In the genomic region with DNA sequence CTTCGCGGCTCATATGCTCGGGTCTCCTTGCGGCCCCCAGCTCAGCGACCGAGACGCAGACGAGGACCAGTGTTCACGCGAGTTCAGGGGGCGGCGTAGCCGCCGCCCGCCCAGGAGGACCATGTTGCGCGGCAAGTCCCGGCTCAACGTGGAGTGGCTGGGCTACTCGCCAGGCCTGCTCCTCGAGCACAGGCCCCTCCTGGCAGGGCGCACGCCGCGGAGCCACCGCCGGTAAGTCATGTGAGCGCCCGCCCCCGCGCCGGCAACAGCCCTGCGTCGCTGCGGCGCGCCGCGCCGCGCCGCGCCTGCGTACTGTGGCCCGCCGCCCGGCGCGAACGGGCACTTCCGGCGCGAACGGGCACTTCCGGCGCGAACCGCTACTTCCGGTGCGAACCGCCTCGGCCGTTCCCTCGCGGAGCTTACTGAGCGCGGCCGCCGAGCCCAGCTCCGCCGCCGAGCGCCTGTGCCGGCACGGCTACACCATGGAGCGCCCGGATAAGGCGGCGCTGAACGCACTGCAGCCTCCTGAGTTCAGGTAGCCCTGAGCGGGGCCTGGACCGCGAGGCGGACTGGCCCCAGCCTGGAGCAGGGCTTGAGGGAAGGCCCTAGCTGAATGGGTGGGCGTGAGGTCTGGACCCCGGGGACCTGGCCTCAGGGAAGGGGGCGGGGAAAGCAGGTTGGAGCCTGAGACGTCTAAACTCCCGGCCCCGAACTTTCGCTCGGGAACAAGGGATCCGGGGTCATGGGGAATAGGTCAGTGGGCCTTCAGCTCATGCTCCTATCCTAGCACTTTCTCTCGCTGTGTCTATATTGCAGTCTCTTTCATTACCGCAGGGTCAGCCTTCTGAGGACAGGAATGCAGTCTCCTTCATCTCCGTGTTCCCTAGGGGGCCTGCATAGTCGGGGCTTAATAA, we compare ENCODE assay signal across 8 cellular contexts. TPM values are rescaled to one million over a fixed set of nuclear protein-coding genes. Genes with fewer than 3 reads are reported as not detected.
A peak's percentile ranks its signal among the peaks of the same experiment; 100 is the strongest.
DNase-seq lines count a peak whose midpoint lies in the region; ATAC-seq and TF ChIP-seq lines count a peak whose summit lies in the region.

A gene with protein sequence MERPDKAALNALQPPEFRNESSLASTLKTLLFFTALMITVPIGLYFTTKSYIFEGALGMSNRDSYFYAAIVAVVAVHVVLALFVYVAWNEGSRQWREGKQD (plus strand): TSS at position 380 of the 914 bp plus-strand sequence. CDS start 103 bp downstream, at position 483.

- H3K4me1 ChIP-seq in foreskin keratinocyte, result peaks cover 2% of the 10 kb centered on the region
- peaks cover 2 to 5% of the 10 kb centered on the region in 2 donors for H3K4me1 ChIP-seq in neuronal stem cell (ENCODE audit: control insufficient read depth in 2 of 2, insufficient read depth in 1 of 2, low read depth in 1 of 2, low read length in 2 of 2)
- H3K4me1 ChIP-seq in subcutaneous abdominal adipose tissue (ENCODE audit: control insufficient read depth in 5 of 5, insufficient read depth in 5 of 5, low read length in 5 of 5), result peaks cover 0 to 24% (median 18%) of the 10 kb centered on the region in 5 donors

- H3K4ac ChIP-seq in neuronal stem cell (ENCODE audit: low read length), result no peak within 1 kb of the TSS

- H3K27ac ChIP-seq in foreskin keratinocyte, result peak within 1 kb of the TSS; percentile 86
- peak within 1 kb of the TSS; percentile 81 for H3K27ac ChIP-seq in neuronal stem cell (replicated peaks; ENCODE audit: low read length)
- H3K27ac ChIP-seq in subcutaneous abdominal adipose tissue (ENCODE audit: low read depth, low read length), result peak within 1 kb of the TSS; percentile 96

- no peaks in the 10 kb centered on the region for H3K79me1 ChIP-seq in neuronal stem cell (ENCODE audit: low read depth, low read length)

- no peaks in the 10 kb centered on the region for H3K36me3 ChIP-seq in neuronal stem cell (replicated peaks in 1 of 2; ENCODE audit: control insufficient read depth in 2 of 2, insufficient read depth in 2 of 2, low read length in 2 of 2)
- H3K36me3 ChIP-seq in subcutaneous abdominal adipose tissue (ENCODE audit: control insufficient read depth in 5 of 5, insufficient read depth in 5 of 5, low read length in 5 of 5), result no peaks in the 10 kb centered on the region

- no CpG with 5 or more reads among the region's 97 CpGs for WGBS in neuronal stem cell (ENCODE audit: extremely low coverage in 2 of 2, insufficient read length in 2 of 2, insufficient replicate concordance in 1 of 2), 2 donors

- H4K91ac ChIP-seq in neuronal stem cell (ENCODE audit: low read depth, low read length, poor library complexity), result no peak within 1 kb of the TSS

- no peak within 1 kb of the TSS for H2BK12ac ChIP-seq in neuronal stem cell (ENCODE audit: low read length)

- H2BK5ac ChIP-seq in neuronal stem cell (ENCODE audit: low read length), result no peak within 1 kb of the TSS

- peak within 1 kb of the TSS; percentile 61 for H3K4me3 ChIP-seq in LNCaP clone FGC (ENCODE audit: low read depth, low read length)
- peak within 1 kb of the TSS; percentile 79 to 99 for H3K4me3 ChIP-seq in neuronal stem cell (ENCODE audit: low read length in 2 of 2)
- H3K4me3 ChIP-seq in subcutaneous abdominal adipose tissue (ENCODE audit: low read depth in 1 of 5, low read length in 5 of 5), result peak within 1 kb of the TSS; percentile 67 to 87 (median 77)

- no peak within 1 kb of the TSS for H2AK5ac ChIP-seq in neuronal stem cell (ENCODE audit: low read depth, low read length)

- H2AFZ ChIP-seq in neuronal stem cell (ENCODE audit: low read length), result peak within 1 kb of the TSS; percentile 89

- TF ChIP-seq CTCF in LNCaP clone FGC (IDR thresholded peaks at IDR 0.05; ENCODE audit: control insufficient read depth, extremely low read depth, insufficient read depth), result no peak
- no peak for TF ChIP-seq CTCF in foreskin keratinocyte (conservative IDR thresholded peaks at IDR 0.05)

- H3K4me2 ChIP-seq in neuronal stem cell (ENCODE audit: insufficient read depth, low read length, poor library complexity, severe bottlenecking), result peak within 1 kb of the TSS; percentile 57

- H3K9me3 ChIP-seq in neuronal stem cell (replicated peaks in 1 of 2; ENCODE audit: control insufficient read depth in 2 of 2, insufficient read depth in 1 of 2, low read depth in 1 of 2, low read length in 2 of 2) (no peaks in the 10 kb centered on the region), subcutaneous abdominal adipose tissue (ENCODE audit: control insufficient read depth in 5 of 5, low read length in 5 of 5) (no peaks in the 10 kb centered on the region)

- DNase-seq in ELR (ENCODE audit: low read depth), result peak; percentile 82
- peak; percentile 83 for DNase-seq in H4 (ENCODE audit: low spot score)
- DNase-seq in LNCaP clone FGC (ENCODE audit: low read depth), result peak; percentile 22
- DNase-seq in SHP77 treated with DMSO at 0.1 percent for 48 hours (lab: John Stamatoyannopoulos, UW), result peak; percentile 47
- DNase-seq in activated gamma-delta T cell treated with Interleukin-2 at 50 U/mL for 16 hours, result peak; percentile 70
- peak; percentile 28 to 39 for DNase-seq in foreskin keratinocyte
- peak; percentile 66 for DNase-seq in neuronal stem cell (ENCODE audit: low spot score)

- no peaks in the 10 kb centered on the region for H3K27me3 ChIP-seq in foreskin keratinocyte
- no peaks in the 10 kb centered on the region for H3K27me3 ChIP-seq in neuronal stem cell (ENCODE audit: control insufficient read depth in 3 of 3, insufficient read depth in 3 of 3, low read depth in 1 of 3, low read length in 3 of 3)
- H3K27me3 ChIP-seq in subcutaneous abdominal adipose tissue (ENCODE audit: control insufficient read depth in 5 of 5, insufficient read depth in 4 of 5, low read length in 5 of 5), result peaks cover 0 to 4% (median 0%) of the 10 kb centered on the region in 5 donors

- H3K23ac ChIP-seq in neuronal stem cell (ENCODE audit: low read depth, low read length, poor library complexity), result peak within 1 kb of the TSS; percentile 73

- H3K14ac ChIP-seq in neuronal stem cell (ENCODE audit: low read length), result no peak within 1 kb of the TSS

- peak within 1 kb of the TSS; percentile 64 for H3K18ac ChIP-seq in neuronal stem cell (ENCODE audit: low read length)

- no peak within 1 kb of the TSS for H4K8ac ChIP-seq in neuronal stem cell (ENCODE audit: low read depth, low read length)

- H2BK120ac ChIP-seq in neuronal stem cell (ENCODE audit: low read depth, low read length), result no peak within 1 kb of the TSS

- peak within 1 kb of the TSS; percentile 90 for H3K9ac ChIP-seq in neuronal stem cell (ENCODE audit: low read depth, low read length, poor library complexity)
- peak within 1 kb of the TSS; percentile 68 to 89 (median 85) for H3K9ac ChIP-seq in subcutaneous abdominal adipose tissue (ENCODE audit: low read length in 5 of 5)

- peak; percentile 94 for ATAC-seq in foreskin keratinocyte

- H2BK15ac ChIP-seq in neuronal stem cell (ENCODE audit: low read length), result no peak within 1 kb of the TSS

RNA-seq across cellular contexts. Expression of the gene that starts here (rescaled TPM):
- 86.5 and 97.4 TPM in 2 replicates for total RNA-seq in H4 (2014; rRNA removed; shearing (Covaris generic))
- 42.8 and 44.0 TPM in 2 replicates for total RNA-seq in foreskin keratinocyte
- 19.2 and 20.3 TPM in 2 replicates for polyA plus RNA-seq in foreskin keratinocyte
- polyA plus RNA-seq in neuronal stem cell (2013, experiment 1 of 2), result 46.7 TPM
- polyA plus RNA-seq in neuronal stem cell (2013, experiment 2 of 2), result 48.2 TPM

Comparison
In these comparisons a context has a peak if more than half of its experiments do, and no peak if none do; other contexts are left out.
1. Peak in every context shown above with its lines: DNase-seq, ATAC-seq, H3K4me3 ChIP-seq and H3K27ac ChIP-seq.
2. DNase-seq: peak in every context shown above with its lines; median percentile 83 in H4; 82 in ELR; 70 in activated gamma-delta T cell treated with Interleukin-2 at 50 U/mL for 16 hours; 66 in neuronal stem cell; 47 in SHP77 treated with DMSO at 0.1 percent for 48 hours; 34 in foreskin keratinocyte; 22 in LNCaP clone FGC.